ENCODE assay signal across 9 cellular contexts in genomic region chr13:73223372-73223781, GRCh38.
DNase-seq lines count a peak whose midpoint lies in the region; ATAC-seq, FAIRE-seq and TF ChIP-seq lines count a peak whose summit lies in the region.
"Had no signal": no experiment of that assay in that cellular context is flagged by ENCODE, and none has a peak within 500 bp of the region (broad histone marks: within the 10 kb centered on the region; RNA-seq: fewer than 3 reads in every experiment).

No MANE protein-coding gene starts in this region.

- H4K20me1 ChIP-seq in HepG2 (ENCODE audit: insufficient read depth, low read length): no peaks in the 10 kb centered on the region

- ATAC-seq in GM18502 (IDR thresholded peaks at IDR 0.05; ENCODE audit: poor library complexity, unreplicated experiment) (peak; percentile 80), GM19438 (IDR thresholded peaks at IDR 0.05; ENCODE audit: low read depth, unreplicated experiment) (peak; percentile 76), HG03060 (IDR thresholded peaks at IDR 0.05; ENCODE audit: low read depth, unreplicated experiment) (peak; percentile 68), HepG2 (no peak)
- ATAC-seq in CD8-positive, alpha-beta T cell: no peak

- peaks cover 24% of the 10 kb centered on the region for H3K4me1 Mint-ChIP-seq in activated CD4-positive, alpha-beta memory T cell treated with anti-CD3 and anti-CD28 coated beads for 36 hours (ENCODE audit: low read depth)
- H3K4me1 Mint-ChIP-seq in CD8-positive, alpha-beta T cell (ENCODE audit: low read depth): peaks cover 8% of the 10 kb centered on the region

- TF ChIP-seq EP300 in HepG2 (IDR thresholded peaks at IDR 0.05; ENCODE audit: low read depth in 2 of 2, low read length in 2 of 2): no peak
- no peak for TF ChIP-seq EP300 in HepG2 (CRISPR knock-in tag; IDR thresholded peaks at IDR 0.05; ENCODE audit: borderline replicate concordance)

- peaks cover 4% of the 10 kb centered on the region for H3K27me3 Mint-ChIP-seq in activated CD4-positive, alpha-beta memory T cell treated with anti-CD3 and anti-CD28 coated beads for 36 hours
- no peaks in the 10 kb centered on the region for H3K27me3 Mint-ChIP-seq in CD8-positive, alpha-beta T cell (ENCODE audit: low read depth)

- TF ChIP-seq CTCF in HepG2 (CRISPR knock-in tag; IDR thresholded peaks at IDR 0.05): no peak
- no peak for TF ChIP-seq CTCF in CD8-positive, alpha-beta T cell (IDR thresholded peaks at IDR 0.05)

- POLR2A ChIA-PET in activated CD4-positive, alpha-beta memory T cell treated with anti-CD3 and anti-CD28 coated beads for 36 hours (lab: Charles Lee): interaction anchor here (0.6 kb wide), 1 partner anchor 384 kb away, joined by 3 read pairs; no protein-coding TSS in a partner anchor
- POLR2A ChIA-PET in HepG2 (lab: Yijun Ruan, JAX): no interaction called here
- POLR2A ChIA-PET in CD8-positive, alpha-beta T cell (lab: Charles Lee): interaction anchor here (0.6 kb wide), 1 partner anchor 605 kb away, joined by 4 read pairs; no protein-coding TSS in a partner anchor

- no peaks in the 10 kb centered on the region; a peak in 1 of 5 replicates for H3K27me3 ChIP-seq in HepG2 (ENCODE audit: control insufficient read depth in 1 of 2, insufficient read depth in 2 of 2, low read length in 2 of 2)
- no peaks in the 10 kb centered on the region for H3K27me3 ChIP-seq in CD8-positive, alpha-beta T cell (ENCODE audit: insufficient read depth, low read length)

- no peak for FAIRE-seq in HepG2 (lab: Jason Lieb, UNC)

- H3K9ac ChIP-seq in HepG2 (ENCODE audit: insufficient read depth, low read depth, low read length): no peak overlapping the region

- no peak overlapping the region for H2AFZ ChIP-seq in HepG2 (ENCODE audit: low read length)

- H3K27ac ChIP-seq in HepG2 (ENCODE audit: extremely low read length, insufficient read depth, low read length): no peak overlapping the region
- H3K27ac ChIP-seq in CD8-positive, alpha-beta T cell (ENCODE audit: low read depth, low read length): no peak overlapping the region

- WGBS in HepG2 (ENCODE audit: low lambda C conversion rate): 13% methylated on average over 5 of the region's 5 CpGs

- CTCF ChIA-PET in activated CD4-positive, alpha-beta memory T cell treated with anti-CD3 and anti-CD28 coated beads for 36 hours (lab: Charles Lee): no interaction called here
- CTCF ChIA-PET in HepG2 (lab: Yijun Ruan, JAX; ENCODE audit: low intra/inter-chr PET ratio, low total read pairs): no interaction called here
- CTCF ChIA-PET in CD8-positive, alpha-beta T cell (lab: Charles Lee): no interaction called here

- in situ Hi-C loops in HepG2 (cut with HindIII; ENCODE audit: extremely low pct_ligation_motif_present, low pct_unique_long_range_greater_than_20kb): no loop called here

- TF ChIP-seq POLR2A in HepG2 (IDR thresholded peaks at IDR 0.05; ENCODE audit: insufficient read depth in 1 of 2, low read depth in 2 of 2, low read length in 2 of 2): no peak

- intact Hi-C loops in activated CD4-positive, alpha-beta memory T cell treated with anti-CD3 and anti-CD28 coated beads for 36 hours (cut with micrococcal nuclease): loop anchor here (1.0 to 10.0 kb wide), 3 partner anchors 81 to 1021 kb away; no protein-coding TSS in a partner anchor
- intact Hi-C loops in HepG2 (cut with micrococcal nuclease; ENCODE audit: unreplicated experiment): no loop called here
- intact Hi-C loops in CD8-positive, alpha-beta T cell (cut with DNase I, micrococcal nuclease): no loop called here

- H3K79me2 ChIP-seq in HepG2 (ENCODE audit: insufficient read depth, low read length): no peaks in the 10 kb centered on the region

- peak; percentile 70 for DNase-seq in activated CD4-positive, alpha-beta memory T cell treated with anti-CD3 and anti-CD28 coated beads for 36 hours
- DNase-seq in HepG2 (ENCODE audit: low spot score) (no peak), DMS53 (lab: John Stamatoyannopoulos, UW) (no peak), hippocampal formation (lab: John Stamatoyannopoulos, UW) (no peak)
- DNase-seq in CD8-positive, alpha-beta T cell: no peak
- DNase-seq: DMS153 had no signal

- no TSS peak for BruUV-seq in HepG2 (replicated peaks; lab: Mats Ljungman, UMichigan)

- H3K9me3 Mint-ChIP-seq in activated CD4-positive, alpha-beta memory T cell treated with anti-CD3 and anti-CD28 coated beads for 36 hours: no peaks in the 10 kb centered on the region
- no peaks in the 10 kb centered on the region for H3K9me3 Mint-ChIP-seq in CD8-positive, alpha-beta T cell

- no peak overlapping the region for H3K4me3 ChIP-seq in HepG2 (replicated peaks in 1 of 3; ENCODE audit: insufficient read depth in 1 of 3, low read depth in 2 of 3, low read length in 3 of 3)
- no peak overlapping the region for H3K4me3 ChIP-seq in CD8-positive, alpha-beta T cell (ENCODE audit: low read depth, low read length)

- TF ChIP-seq RAD21 in HepG2 (CRISPR knock-in tag; IDR thresholded peaks at IDR 0.05): no peak

- no peak overlapping the region for H3K4me3 Mint-ChIP-seq in activated CD4-positive, alpha-beta memory T cell treated with anti-CD3 and anti-CD28 coated beads for 36 hours
- H3K4me3 Mint-ChIP-seq in CD8-positive, alpha-beta T cell: no peak overlapping the region

- no peaks in the 10 kb centered on the region for H3K9me3 ChIP-seq in HepG2 (ENCODE audit: low read length)
- no peaks in the 10 kb centered on the region for H3K9me3 ChIP-seq in CD8-positive, alpha-beta T cell (ENCODE audit: low read length)

- H3K36me3 Mint-ChIP-seq in activated CD4-positive, alpha-beta memory T cell treated with anti-CD3 and anti-CD28 coated beads for 36 hours: no peaks in the 10 kb centered on the region
- no peaks in the 10 kb centered on the region for H3K36me3 Mint-ChIP-seq in CD8-positive, alpha-beta T cell

- no peak overlapping the region for H3K27ac Mint-ChIP-seq in activated CD4-positive, alpha-beta memory T cell treated with anti-CD3 and anti-CD28 coated beads for 36 hours
- no peak overlapping the region for H3K27ac Mint-ChIP-seq in CD8-positive, alpha-beta T cell

- H3K4me2 ChIP-seq in HepG2 (ENCODE audit: low read depth, low read length): no peak overlapping the region

- H3K36me3 ChIP-seq in HepG2 (replicated peaks in 1 of 2; ENCODE audit: control insufficient read depth in 1 of 2, insufficient read depth in 2 of 2, low read length in 2 of 2): no peaks in the 10 kb centered on the region
- H3K36me3 ChIP-seq in CD8-positive, alpha-beta T cell (ENCODE audit: insufficient read depth, low read length): no peaks in the 10 kb centered on the region

- peaks cover 23% of the 10 kb centered on the region for H3K4me1 ChIP-seq in HepG2 (ENCODE audit: insufficient read depth, low read length)
- peaks cover 7% of the 10 kb centered on the region for H3K4me1 ChIP-seq in CD8-positive, alpha-beta T cell (ENCODE audit: insufficient read depth, low read length)

TF ChIP-seq in HepG2, 621 proteins besides CTCF, POLR2A, EP300 and RAD21 (continues in another document):
- no peak for TF ChIP-seq ZBTB26 (CRISPR knock-in tag; IDR thresholded peaks at IDR 0.05; ENCODE audit: borderline replicate concordance)
- no peak for TF ChIP-seq CERS6 (CRISPR knock-in tag; IDR thresholded peaks at IDR 0.05)
- TF ChIP-seq XRCC5 (optimal IDR thresholded peaks at IDR 0.05; ENCODE audit: low read length): no peak
- TF ChIP-seq ZBTB14 (CRISPR knock-in tag; IDR thresholded peaks at IDR 0.05): no peak
- TF ChIP-seq KLF16 (CRISPR knock-in tag; IDR thresholded peaks at IDR 0.05): no peak
- TF ChIP-seq ZNF326 (CRISPR knock-in tag; IDR thresholded peaks at IDR 0.05; ENCODE audit: borderline replicate concordance): no peak
- TF ChIP-seq JUND (CRISPR knock-in tag; IDR thresholded peaks at IDR 0.05): no peak
- TF ChIP-seq ZNF512 (CRISPR knock-in tag; IDR thresholded peaks at IDR 0.05): no peak
- no peak for TF ChIP-seq ZNF614 (CRISPR knock-in tag; IDR thresholded peaks at IDR 0.05; ENCODE audit: borderline replicate concordance)
- TF ChIP-seq ZKSCAN5 (CRISPR knock-in tag; IDR thresholded peaks at IDR 0.05): no peak

Comparison
In these comparisons a context has a peak if more than half of its experiments do, and no peak if none do; other contexts are left out.
1. ATAC-seq: peak in GM18502 (single experiment), GM19438 (single experiment) and HG03060 (single experiment); none in HepG2 (single experiment) and CD8-positive, alpha-beta T cell (single experiment).